8 cellular contexts compared by ENCODE assay signal in genomic region chr18:22169011-22169888, GRCh38. TPM values are rescaled to one million over a fixed set of nuclear protein-coding genes. Genes with fewer than 3 reads are reported as not detected.
DNase-seq lines count a peak whose midpoint lies in the region; FAIRE-seq and TF ChIP-seq lines count a peak whose summit lies in the region.

Gene GATA6 (plus strand): TSS chr18:22169589. CDS start chr18:22171145, 1,556 bp downstream.

- H3K4me2 ChIP-seq in keratinocyte (ENCODE audit: control insufficient read depth, extremely low read depth, insufficient read depth, low read depth, low read length): peak within 1 kb of the TSS; percentile 83

- H3K9me1 ChIP-seq in keratinocyte (ENCODE audit: control insufficient read depth, extremely low read depth, insufficient read depth, low read length): no peaks in the 10 kb centered on the region

- TF ChIP-seq CTCF in keratinocyte (optimal IDR thresholded peaks at IDR 0.05 in 1 of 3, IDR thresholded peaks at IDR 0.05 in 1 of 3, conservative IDR thresholded peaks at IDR 0.05 in 1 of 3; ENCODE audit: extremely low read depth in 1 of 3, insufficient read depth in 2 of 3, low read length in 3 of 3): peak; percentile 35 to 77 (median 67)

- peak within 1 kb of the TSS; percentile 54 to 75 (median 70) for H3K4me3 ChIP-seq in keratinocyte (ENCODE audit: control insufficient read depth in 2 of 3, extremely low read depth in 1 of 3, insufficient read depth in 2 of 3, low read depth in 1 of 3, low read length in 3 of 3)

- H3K27me3 ChIP-seq in keratinocyte (ENCODE audit: control insufficient read depth, extremely low read depth, insufficient read depth, low read length): peaks cover 85% of the 10 kb centered on the region

- H3K27ac ChIP-seq in keratinocyte (ENCODE audit: control insufficient read depth, insufficient read depth, low read length): no peak within 1 kb of the TSS

- dilution Hi-C loops in keratinocyte (cut with MboI; ENCODE audit: extremely low pct_ligation_motif_present, low sequenced_read_pairs): no loop called here

- H3K4me1 ChIP-seq in keratinocyte (ENCODE audit: control insufficient read depth, extremely low read depth, insufficient read depth, low read length): peaks cover 5% of the 10 kb centered on the region

- FAIRE-seq in keratinocyte (lab: Jason Lieb, UNC): no peak

- peaks cover 2% of the 10 kb centered on the region for H3K9me3 ChIP-seq in keratinocyte (ENCODE audit: control insufficient read depth, low read depth, low read length)

- no peaks in the 10 kb centered on the region for H4K20me1 ChIP-seq in keratinocyte (ENCODE audit: control insufficient read depth, extremely low read depth, insufficient read depth, low read length)

- peak within 1 kb of the TSS; percentile 83 for H2AFZ ChIP-seq in keratinocyte (ENCODE audit: control insufficient read depth, low read length)

- no peaks in the 10 kb centered on the region for H3K79me2 ChIP-seq in keratinocyte (ENCODE audit: control insufficient read depth, insufficient read depth, low read length)

- H3K9ac ChIP-seq in keratinocyte (ENCODE audit: control insufficient read depth, extremely low read depth, insufficient read depth, low read length): peak within 1 kb of the TSS; percentile 59

- H3K36me3 ChIP-seq in keratinocyte (ENCODE audit: control insufficient read depth in 2 of 2, extremely low read depth in 1 of 2, insufficient read depth in 2 of 2, low read length in 2 of 2): no peaks in the 10 kb centered on the region

- DNase-seq in stimulated activated CD4-positive, alpha-beta T cell treated with anti-CD3 and anti-CD28 coated beads, Interleukin-15, amount 100 ng/mL, for 24 hours: peak; percentile 53
- no peak for DNase-seq in stimulated activated CD4-positive, alpha-beta T cell treated with anti-CD3 and anti-CD28 coated beads, Interleukin-12 subunit alpha, Interleukin-12 subunit beta, amount 100 ng/mL, for 4 hours
- peak; percentile 26 for DNase-seq in LHCN-M2 (ENCODE audit: low read depth)
- DNase-seq in SKM-1 (lab: John Stamatoyannopoulos, UW; ENCODE audit: unreplicated experiment): peak; percentile 70
- DNase-seq in central memory CD4-positive, alpha-beta T cell: peak; percentile 6
- DNase-seq in keratinocyte (ENCODE audit: low read depth, low spot score): peak; percentile 33
- peak; percentile 4 to 28 for DNase-seq in stimulated activated CD8-positive, alpha-beta memory T cell treated with anti-CD3 and anti-CD28 coated beads, Interleukin-7, amount 100 ng/mL, for 4 hours (ENCODE audit: low read depth in 2 of 2)
- no peak for DNase-seq in GM19240 (ENCODE audit: insufficient read length, low spot score)

RNA-seq across cellular contexts. Expression of gene GATA6, which starts in this region (rescaled TPM):
- total RNA-seq in LHCN-M2 (2014; rRNA removed): 0.06 TPM in 1 of 2 replicates, not detected in the other
- not detected for polyA plus RNA-seq in LHCN-M2 (2012)
- 0.28 to 0.37 TPM (median 0.33 TPM) in 3 replicates for polyA plus RNA-seq in keratinocyte
- polyA plus RNA-seq in keratinocyte (2011; ENCODE audit: low read depth): 0.17 TPM
- polyA plus RNA-seq in keratinocyte (2011; cell fraction: cytosol; rRNA removed): 0.35 and 0.39 TPM in 2 replicates
- 0.88 and 0.89 TPM in 2 replicates for polyA plus RNA-seq in keratinocyte (2011; cell fraction: nucleus; rRNA removed)
- 0.47 and 0.68 TPM in 2 replicates for polyA plus RNA-seq in keratinocyte (2012; ENCODE audit: low replicate concordance)
- 0.13 to 0.58 TPM (median 0.16 TPM) in 3 replicates for polyA minus RNA-seq in keratinocyte
- 0.96 TPM for polyA minus RNA-seq in keratinocyte (2011; cell fraction: cytosol; rRNA and poly(A)+ RNA removed)
- polyA minus RNA-seq in keratinocyte (2011; cell fraction: nucleus; rRNA and poly(A)+ RNA removed): 1.1 and 1.3 TPM in 2 replicates

Comparison
In these comparisons a context has a peak if more than half of its experiments do, and no peak if none do; other contexts are left out.
1. DNase-seq: peak in stimulated activated CD4-positive, alpha-beta T cell treated with anti-CD3 and anti-CD28 coated beads, Interleukin-15, amount 100 ng/mL, for 24 hours (single experiment), SKM-1 (single experiment), central memory CD4-positive, alpha-beta T cell (single experiment), keratinocyte (single experiment) and stimulated activated CD8-positive, alpha-beta memory T cell treated with anti-CD3 and anti-CD28 coated beads, Interleukin-7, amount 100 ng/mL, for 4 hours (2 of 2); none in stimulated activated CD4-positive, alpha-beta T cell treated with anti-CD3 and anti-CD28 coated beads, Interleukin-12 subunit alpha, Interleukin-12 subunit beta, amount 100 ng/mL, for 4 hours (single experiment) and GM19240 (single experiment).
2. Peak in DNase-seq in LHCN-M2; RNA of the gene not detected or under 1 TPM.